Comparison of ENCODE assay signal across 15 cellular contexts in genomic region chr11:46319074-46319453, GRCh38. TPM values are rescaled to one million over a fixed set of nuclear protein-coding genes. Genes with fewer than 3 reads are reported as not detected.
DNase-seq lines count a peak whose midpoint lies in the region; ATAC-seq, FAIRE-seq and TF ChIP-seq lines count a peak whose summit lies in the region.
"Had no signal": no experiment of that assay in that cellular context is flagged by ENCODE, and none has a peak within 500 bp of the region (broad histone marks: within the 10 kb centered on the region; RNA-seq: fewer than 3 reads in every experiment).

No MANE protein-coding gene starts in this region.

- no peaks in the 10 kb centered on the region for H3K27me3 Mint-ChIP-seq in stimulated activated naive CD8-positive, alpha-beta T cell treated with anti-CD3 and anti-CD28 coated beads, Interleukin-15, Interleukin-2, amounts not matched to agents 100 ng/mL and 50 ng/mL, for 24 hours
- peaks cover 4% of the 10 kb centered on the region for H3K27me3 Mint-ChIP-seq in T-helper 17 cell

- H3K9me3 ChIP-seq in T-helper 17 cell (ENCODE audit: control insufficient read depth, low read length, poor library complexity, severe bottlenecking) (no peaks in the 10 kb centered on the region), endothelial cell of umbilical vein (replicated peaks; ENCODE audit: control insufficient read depth, insufficient read depth, low read length) (no peaks in the 10 kb centered on the region)
- H3K9me3 ChIP-seq: colonic mucosa, heart left ventricle, MG63, thyroid gland had no signal

- H3K36me3 Mint-ChIP-seq in stimulated activated naive CD8-positive, alpha-beta T cell treated with anti-CD3 and anti-CD28 coated beads, Interleukin-15, Interleukin-2, amounts not matched to agents 100 ng/mL and 50 ng/mL, for 24 hours (ENCODE audit: low read depth), result no peaks in the 10 kb centered on the region
- peaks cover 2% of the 10 kb centered on the region for H3K36me3 Mint-ChIP-seq in T-helper 17 cell (ENCODE audit: low read depth)

- no peak overlapping the region for H3K4me3 ChIP-seq in endothelial cell of umbilical vein (replicated peaks in 1 of 3; ENCODE audit: insufficient read depth in 1 of 3, low read depth in 1 of 3, low read length in 3 of 3)
- H3K4me3 ChIP-seq: colonic mucosa, MG63, thyroid gland had no signal

- no peaks in the 10 kb centered on the region for H3K9me3 Mint-ChIP-seq in stimulated activated naive CD8-positive, alpha-beta T cell treated with anti-CD3 and anti-CD28 coated beads, Interleukin-15, Interleukin-2, amounts not matched to agents 100 ng/mL and 50 ng/mL, for 24 hours

- no peak for TF ChIP-seq CTCF in endothelial cell of umbilical vein (IDR thresholded peaks at IDR 0.05; ENCODE audit: extremely low read depth in 1 of 2, insufficient read depth in 1 of 2, low read depth in 1 of 2, low read length in 2 of 2)

- POLR2A ChIA-PET in endothelial cell of umbilical vein (lab: Charles Lee), result no interaction called here

- H4K20me1 ChIP-seq in endothelial cell of umbilical vein (replicated peaks; ENCODE audit: control insufficient read depth, extremely low read depth, insufficient read depth, low read length), result no peaks in the 10 kb centered on the region

- H2AFZ ChIP-seq in endothelial cell of umbilical vein (ENCODE audit: low read depth, low read length), result peak overlapping the region; percentile 75

- DNase-seq in stimulated activated naive CD8-positive, alpha-beta T cell treated with anti-CD3 and anti-CD28 coated beads, Interleukin-15, Interleukin-2, amounts not matched to agents 100 U/mL and 50 U/mL, for 24 hours, result no peak
- no peak for DNase-seq in T-helper 17 cell
- no peak for DNase-seq in endothelial cell of umbilical vein (ENCODE audit: low read depth, low spot score)
- no peak for DNase-seq in NCI-H510A treated with DMSO at 0.1 percent for 48 hours (lab: John Stamatoyannopoulos, UW)
- no peak for DNase-seq in NCI-H2196 treated with DMSO at 0.1 percent for 48 hours (lab: John Stamatoyannopoulos, UW; ENCODE audit: unreplicated experiment)
- DNase-seq: colonic mucosa, kidney glomerular epithelial cell, MG63, NCI-H2107, SHP77, thyroid gland had no signal

- peaks cover 8% of the 10 kb centered on the region for H3K4me1 ChIP-seq in endothelial cell of umbilical vein (ENCODE audit: control insufficient read depth, extremely low read depth, insufficient read depth, low read length)
- H3K4me1 ChIP-seq: colonic mucosa had no signal

- H3K36me3 ChIP-seq in endothelial cell of umbilical vein (ENCODE audit: control insufficient read depth in 2 of 2, extremely low read depth in 1 of 2, insufficient read depth in 2 of 2, low read length in 2 of 2), result no peaks in the 10 kb centered on the region
- H3K36me3 ChIP-seq: thyroid gland had no signal

- no peak for TF ChIP-seq POLR2A in endothelial cell of umbilical vein (IDR thresholded peaks at IDR 0.05; ENCODE audit: low read depth, low read length)

- no peak overlapping the region for H3K4me2 ChIP-seq in endothelial cell of umbilical vein (ENCODE audit: insufficient read depth, low read length)

- no peak for ATAC-seq in stimulated activated naive CD8-positive, alpha-beta T cell treated with anti-CD3 and anti-CD28 coated beads, Interleukin-15, Interleukin-2, amounts not matched to agents 100 U/mL and 50 U/mL, for 24 hours
- no peak for ATAC-seq in T-helper 17 cell
- ATAC-seq in HG03097 (IDR thresholded peaks at IDR 0.05; ENCODE audit: low FRiP score, unreplicated experiment), result no peak
- ATAC-seq in GM19351 (IDR thresholded peaks at IDR 0.05; ENCODE audit: unreplicated experiment), result no peak

- peaks cover 18% of the 10 kb centered on the region for H3K4me1 Mint-ChIP-seq in stimulated activated naive CD8-positive, alpha-beta T cell treated with anti-CD3 and anti-CD28 coated beads, Interleukin-15, Interleukin-2, amounts not matched to agents 100 ng/mL and 50 ng/mL, for 24 hours (ENCODE audit: low read depth)
- peaks cover 26% of the 10 kb centered on the region for H3K4me1 Mint-ChIP-seq in T-helper 17 cell

- no TSS peak for BruUV-seq in endothelial cell of umbilical vein (replicated peaks; lab: Mats Ljungman, UMichigan)

- H3K27ac Mint-ChIP-seq in stimulated activated naive CD8-positive, alpha-beta T cell treated with anti-CD3 and anti-CD28 coated beads, Interleukin-15, Interleukin-2, amounts not matched to agents 100 ng/mL and 50 ng/mL, for 24 hours, result peak overlapping the region; percentile 78
- peak overlapping the region; percentile 67 for H3K27ac Mint-ChIP-seq in T-helper 17 cell

- no peaks in the 10 kb centered on the region for H3K79me2 ChIP-seq in endothelial cell of umbilical vein (ENCODE audit: control insufficient read depth, insufficient read depth, low read length)

- H3K9me1 ChIP-seq in endothelial cell of umbilical vein (replicated peaks; ENCODE audit: control insufficient read depth, extremely low read depth, insufficient read depth, low read length), result no peaks in the 10 kb centered on the region

- CTCF ChIA-PET in endothelial cell of umbilical vein (lab: Charles Lee), result interaction anchor here (0.9 to 6.8 kb wide), 7 partner anchors 10 to 80 kb away, joined by 3 to 91 read pairs (median 7); no protein-coding TSS in a partner anchor

- H3K9ac ChIP-seq in endothelial cell of umbilical vein (replicated peaks; ENCODE audit: extremely low read depth, insufficient read depth, low read length), result no peak overlapping the region

- peak overlapping the region; percentile 23 for H3K4me3 Mint-ChIP-seq in stimulated activated naive CD8-positive, alpha-beta T cell treated with anti-CD3 and anti-CD28 coated beads, Interleukin-15, Interleukin-2, amounts not matched to agents 100 ng/mL and 50 ng/mL, for 24 hours
- peak overlapping the region; percentile 87 for H3K4me3 Mint-ChIP-seq in T-helper 17 cell

- dilution Hi-C loops in endothelial cell of umbilical vein (cut with MboI; ENCODE audit: extremely low pct_ligation_motif_present, low sequenced_read_pairs), result no loop called here

- no peak for FAIRE-seq in endothelial cell of umbilical vein (lab: Jason Lieb, UNC)

- intact Hi-C loops in endothelial cell of umbilical vein (cut with micrococcal nuclease), result loop anchor here (5.0 to 10.0 kb wide), 2 partner anchors 197 to 474 kb away; partner anchors contain the start of genes CRY2 and PHF21A

- H3K27me3 ChIP-seq in endothelial cell of umbilical vein (ENCODE audit: control insufficient read depth in 2 of 2, insufficient read depth in 2 of 2, low read length in 2 of 2), result no peaks in the 10 kb centered on the region
- H3K27me3 ChIP-seq: colonic mucosa, heart left ventricle, MG63, thyroid gland had no signal

- H3K27ac ChIP-seq in endothelial cell of umbilical vein (ENCODE audit: insufficient read depth, low read depth, low read length), result no peak overlapping the region
- H3K27ac ChIP-seq: colonic mucosa, thyroid gland had no signal

TF ChIP-seq in endothelial cell of umbilical vein, 7 proteins besides CTCF, POLR2A, EP300 and RAD21:
- no peak for TF ChIP-seq FOS (IDR thresholded peaks at IDR 0.05; ENCODE audit: borderline replicate concordance, insufficient read depth, low read length)
- no peak for TF ChIP-seq JUN (IDR thresholded peaks at IDR 0.05; ENCODE audit: borderline replicate concordance, insufficient read depth, insufficient read length, low read depth)
- TF ChIP-seq GATA2 (IDR thresholded peaks at IDR 0.05; ENCODE audit: insufficient read depth, insufficient read length, low read depth, low read length), result no peak
- TF ChIP-seq MYC (IDR thresholded peaks at IDR 0.05; ENCODE audit: low read depth, low read length), result no peak
- no peak for TF ChIP-seq EZH2 (IDR thresholded peaks at IDR 0.05; ENCODE audit: borderline replicate concordance, low read depth, low read length, severe bottlenecking)
- no peak for TF ChIP-seq POLR2AphosphoS5 (IDR thresholded peaks at IDR 0.05; ENCODE audit: insufficient read depth, low read depth, low read length)
- no peak for TF ChIP-seq MAX (IDR thresholded peaks at IDR 0.05; ENCODE audit: insufficient read depth, insufficient read length)
TF ChIP-seq in endothelial cell of umbilical vein: peak in this region for 0.

RNA-seq across cellular contexts. Expression of gene DGKZ, which starts 28.2 kb away (rescaled TPM):
- total RNA-seq in T-helper 17 cell, result 100 to 1,000 TPM; 194 to 196 TPM
- total RNA-seq in endothelial cell of umbilical vein, result 87.1 and 88.8 TPM in 2 replicates
- 127 and 170 TPM in 2 replicates for polyA plus RNA-seq in endothelial cell of umbilical vein
- polyA plus RNA-seq in endothelial cell of umbilical vein (2011; cell fraction: cytosol; rRNA removed), result 69.0 and 76.0 TPM in 2 replicates
- polyA plus RNA-seq in endothelial cell of umbilical vein (2011; cell fraction: nucleus; rRNA removed), result 204 and 251 TPM in 2 replicates
- polyA plus RNA-seq in endothelial cell of umbilical vein (2012), result 59.6 and 63.6 TPM in 2 replicates
- polyA minus RNA-seq in endothelial cell of umbilical vein, result 55.0 and 79.1 TPM in 2 replicates
- polyA minus RNA-seq in endothelial cell of umbilical vein (2011; cell fraction: cytosol; rRNA and poly(A)+ RNA removed), result 71.7 TPM
- polyA minus RNA-seq in endothelial cell of umbilical vein (2011; cell fraction: nucleus; rRNA and poly(A)+ RNA removed), result 47.8 and 91.7 TPM in 2 replicates

RNA-seq across cellular contexts. Expression of gene CREB3L1, which starts 41.6 kb away (rescaled TPM):
- not detected for total RNA-seq in T-helper 17 cell
- 0.78 and 0.84 TPM in 2 replicates for total RNA-seq in endothelial cell of umbilical vein
- polyA plus RNA-seq in endothelial cell of umbilical vein, result 0.22 and 0.23 TPM in 2 replicates
- 0.34 and 0.41 TPM in 2 replicates for polyA plus RNA-seq in endothelial cell of umbilical vein (2011; cell fraction: cytosol; rRNA removed)
- polyA plus RNA-seq in endothelial cell of umbilical vein (2011; cell fraction: nucleus; rRNA removed), result 0.13 and 0.20 TPM in 2 replicates
- polyA plus RNA-seq in endothelial cell of umbilical vein (2012), result 0.68 and 1.3 TPM in 2 replicates
- 0.19 and 1.5 TPM in 2 replicates for polyA minus RNA-seq in endothelial cell of umbilical vein
- polyA minus RNA-seq in endothelial cell of umbilical vein (2011; cell fraction: cytosol; rRNA and poly(A)+ RNA removed), result 2.8 TPM
- not detected in 2 replicates for polyA minus RNA-seq in endothelial cell of umbilical vein (2011; cell fraction: nucleus; rRNA and poly(A)+ RNA removed)
